ENCODE assay signal across 8 cellular contexts in the genomic region with DNA sequence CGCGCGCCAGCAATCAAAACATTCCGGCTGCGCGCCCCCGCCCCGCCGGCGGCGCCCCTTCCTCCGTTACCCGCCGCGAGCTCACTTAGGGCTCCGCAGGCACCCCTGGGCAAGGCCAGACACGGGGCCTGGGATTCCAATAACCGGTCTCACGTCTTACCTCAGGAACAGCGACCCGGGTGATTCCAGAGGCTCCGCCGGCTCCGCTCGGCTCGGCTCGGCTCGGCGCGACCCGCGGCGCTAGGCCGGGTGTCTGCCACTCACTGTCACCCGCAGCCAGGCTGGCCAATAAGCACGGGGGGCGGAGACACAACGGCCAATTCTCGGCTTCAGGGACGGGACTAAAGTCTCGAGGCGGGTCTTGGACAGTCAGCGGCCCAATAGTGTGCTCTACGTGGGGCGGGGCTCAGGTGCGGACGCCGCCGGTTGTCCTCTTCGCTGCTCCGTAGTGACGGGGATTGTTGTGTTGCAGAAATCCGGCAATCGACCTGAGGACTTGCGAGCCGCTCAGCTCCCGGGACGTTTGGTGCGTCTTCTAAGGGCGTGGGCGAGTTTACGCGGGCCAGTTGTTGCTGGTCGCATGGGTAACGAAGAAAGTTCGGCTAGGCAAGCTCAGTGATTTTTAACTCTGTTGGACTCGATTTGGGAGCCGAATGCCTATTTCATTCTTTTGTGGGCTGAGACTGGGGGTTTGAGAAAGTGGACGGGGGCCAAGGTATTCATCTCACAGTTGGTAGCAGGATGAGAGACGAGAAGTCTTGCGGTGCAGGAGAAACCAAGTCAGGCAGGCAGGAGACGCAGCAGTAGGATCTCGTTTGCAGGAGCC. TPM values are rescaled to one million over a fixed set of nuclear protein-coding genes. Genes with fewer than 3 reads are reported as not detected.
DNase-seq lines count a peak whose midpoint lies in the region; ATAC-seq and TF ChIP-seq lines count a peak whose summit lies in the region.

A gene with protein sequence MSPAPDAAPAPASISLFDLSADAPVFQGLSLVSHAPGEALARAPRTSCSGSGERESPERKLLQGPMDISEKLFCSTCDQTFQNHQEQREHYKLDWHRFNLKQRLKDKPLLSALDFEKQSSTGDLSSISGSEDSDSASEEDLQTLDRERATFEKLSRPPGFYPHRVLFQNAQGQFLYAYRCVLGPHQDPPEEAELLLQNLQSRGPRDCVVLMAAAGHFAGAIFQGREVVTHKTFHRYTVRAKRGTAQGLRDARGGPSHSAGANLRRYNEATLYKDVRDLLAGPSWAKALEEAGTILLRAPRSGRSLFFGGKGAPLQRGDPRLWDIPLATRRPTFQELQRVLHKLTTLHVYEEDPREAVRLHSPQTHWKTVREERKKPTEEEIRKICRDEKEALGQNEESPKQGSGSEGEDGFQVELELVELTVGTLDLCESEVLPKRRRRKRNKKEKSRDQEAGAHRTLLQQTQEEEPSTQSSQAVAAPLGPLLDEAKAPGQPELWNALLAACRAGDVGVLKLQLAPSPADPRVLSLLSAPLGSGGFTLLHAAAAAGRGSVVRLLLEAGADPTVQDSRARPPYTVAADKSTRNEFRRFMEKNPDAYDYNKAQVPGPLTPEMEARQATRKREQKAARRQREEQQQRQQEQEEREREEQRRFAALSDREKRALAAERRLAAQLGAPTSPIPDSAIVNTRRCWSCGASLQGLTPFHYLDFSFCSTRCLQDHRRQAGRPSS (plus strand): TSS at position 432 of the 826 bp plus-strand sequence. CDS start 452 bp downstream, outside the sequence.
A gene with protein sequence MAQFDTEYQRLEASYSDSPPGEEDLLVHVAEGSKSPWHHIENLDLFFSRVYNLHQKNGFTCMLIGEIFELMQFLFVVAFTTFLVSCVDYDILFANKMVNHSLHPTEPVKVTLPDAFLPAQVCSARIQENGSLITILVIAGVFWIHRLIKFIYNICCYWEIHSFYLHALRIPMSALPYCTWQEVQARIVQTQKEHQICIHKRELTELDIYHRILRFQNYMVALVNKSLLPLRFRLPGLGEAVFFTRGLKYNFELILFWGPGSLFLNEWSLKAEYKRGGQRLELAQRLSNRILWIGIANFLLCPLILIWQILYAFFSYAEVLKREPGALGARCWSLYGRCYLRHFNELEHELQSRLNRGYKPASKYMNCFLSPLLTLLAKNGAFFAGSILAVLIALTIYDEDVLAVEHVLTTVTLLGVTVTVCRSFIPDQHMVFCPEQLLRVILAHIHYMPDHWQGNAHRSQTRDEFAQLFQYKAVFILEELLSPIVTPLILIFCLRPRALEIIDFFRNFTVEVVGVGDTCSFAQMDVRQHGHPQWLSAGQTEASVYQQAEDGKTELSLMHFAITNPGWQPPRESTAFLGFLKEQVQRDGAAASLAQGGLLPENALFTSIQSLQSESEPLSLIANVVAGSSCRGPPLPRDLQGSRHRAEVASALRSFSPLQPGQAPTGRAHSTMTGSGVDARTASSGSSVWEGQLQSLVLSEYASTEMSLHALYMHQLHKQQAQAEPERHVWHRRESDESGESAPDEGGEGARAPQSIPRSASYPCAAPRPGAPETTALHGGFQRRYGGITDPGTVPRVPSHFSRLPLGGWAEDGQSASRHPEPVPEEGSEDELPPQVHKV (minus strand): TSS at position 262 of the 826 bp plus-strand sequence. CDS start 1,612 bp downstream, outside the sequence.

- H3K4me1 Mint-ChIP-seq in activated CD4-positive, alpha-beta memory T cell treated with anti-CD3 and anti-CD28 coated beads for 36 hours (ENCODE audit: low read depth): peaks cover 52% of the 10 kb centered on the region

- TF ChIP-seq RAD21 in liver (IDR thresholded peaks at IDR 0.05): peak; percentile 38 to 54

- no peaks in the 10 kb centered on the region for H3K9me3 ChIP-seq in liver (ENCODE audit: control insufficient read depth in 4 of 4, low read length in 3 of 4)

- H3K4me3 ChIP-seq in liver (ENCODE audit: low read depth in 1 of 3, low read length in 3 of 3): peak within 1 kb of the TSS; percentile 87 to 97 (median 89)

- no peaks in the 10 kb centered on the region for H3K27me3 ChIP-seq in liver (ENCODE audit: control insufficient read depth in 4 of 4, insufficient read depth in 4 of 4, low read length in 3 of 4)

- intact Hi-C loops in activated CD4-positive, alpha-beta memory T cell treated with anti-CD3 and anti-CD28 coated beads for 36 hours (cut with micrococcal nuclease): loop anchor here (1.0 kb wide), 8 partner anchors 10 to 159 kb away; a partner anchor contains a TSS

- H3K4me1 ChIP-seq in liver (ENCODE audit: control insufficient read depth in 4 of 4, insufficient read depth in 4 of 4, low read length in 3 of 4): peaks cover 7 to 22% (median 18%) of the 10 kb centered on the region in 4 donors

- no peaks in the 10 kb centered on the region for H3K9me3 Mint-ChIP-seq in activated CD4-positive, alpha-beta memory T cell treated with anti-CD3 and anti-CD28 coated beads for 36 hours

- peak within 1 kb of the TSS; percentile 95 for H3K4me3 Mint-ChIP-seq in activated CD4-positive, alpha-beta memory T cell treated with anti-CD3 and anti-CD28 coated beads for 36 hours

- H3K27ac Mint-ChIP-seq in activated CD4-positive, alpha-beta memory T cell treated with anti-CD3 and anti-CD28 coated beads for 36 hours: peak within 1 kb of the TSS; percentile 99

- no peak for TF ChIP-seq CTCF in liver (IDR thresholded peaks at IDR 0.05; ENCODE audit: low read depth, low read length, missing input control)

- CTCF ChIA-PET in activated CD4-positive, alpha-beta memory T cell treated with anti-CD3 and anti-CD28 coated beads for 36 hours (lab: Charles Lee): interaction anchor here (0.7 to 5.5 kb wide), 16 partner anchors 10 to 200 kb away, joined by 3 to 38 read pairs (median 6); a partner anchor contains a TSS

- no peaks in the 10 kb centered on the region for H3K27me3 Mint-ChIP-seq in activated CD4-positive, alpha-beta memory T cell treated with anti-CD3 and anti-CD28 coated beads for 36 hours

- WGBS in liver: under 1% methylated on average over 73 of the region's 73 CpGs

- H3K36me3 ChIP-seq in liver (ENCODE audit: control insufficient read depth in 4 of 4, insufficient read depth in 3 of 4, low read depth in 1 of 4, low read length in 3 of 4): peaks cover 1 to 41% (median 35%) of the 10 kb centered on the region in 4 donors

- peak; percentile 99 for DNase-seq in CD1c-positive myeloid dendritic cell (ENCODE audit: extremely low spot score)
- peak; percentile 98 for DNase-seq in NCI-H82 treated with DMSO at 0.1 percent for 48 hours (lab: John Stamatoyannopoulos, UW; ENCODE audit: unreplicated experiment)
- DNase-seq in activated CD4-positive, alpha-beta memory T cell treated with anti-CD3 and anti-CD28 coated beads for 36 hours: peak; percentile 99
- peak; percentile 96 to 100 for DNase-seq in dermis microvascular lymphatic vessel endothelial cell (ENCODE audit: low read depth in 2 of 2)
- peak; percentile 99 for DNase-seq in stimulated activated CD4-positive, alpha-beta T cell treated with anti-CD3 and anti-CD28 coated beads, Interleukin-4, amount 100 ng/mL, for 24 hours

- POLR2A ChIA-PET in activated CD4-positive, alpha-beta memory T cell treated with anti-CD3 and anti-CD28 coated beads for 36 hours (lab: Charles Lee): interaction anchor here (0.9 to 3.3 kb wide), 16 partner anchors 9 to 333 kb away, joined by 3 to 75 read pairs (median 12); a partner anchor contains a TSS

- H3K36me3 Mint-ChIP-seq in activated CD4-positive, alpha-beta memory T cell treated with anti-CD3 and anti-CD28 coated beads for 36 hours: peaks cover 56% of the 10 kb centered on the region

- ATAC-seq in GM19438 (IDR thresholded peaks at IDR 0.05; ENCODE audit: low read depth, unreplicated experiment): peak; percentile 96
- peak; percentile 79 for ATAC-seq in HG03575 (IDR thresholded peaks at IDR 0.05; ENCODE audit: extremely low read depth, insufficient number of reproducible peaks, low FRiP score, unreplicated experiment)

- peak within 1 kb of the TSS; percentile 90 to 97 for H3K27ac ChIP-seq in liver (ENCODE audit: low read depth in 1 of 2, low read length in 2 of 2)

- peak within 1 kb of the TSS; percentile 85 to 94 for H3K9ac ChIP-seq in liver (ENCODE audit: low read depth in 1 of 2, low read length in 2 of 2)

TF ChIP-seq in liver, 16 proteins besides CTCF, POLR2A, EP300 and RAD21 (continues in another document):
- TF ChIP-seq TAF1 (conservative IDR thresholded peaks at IDR 0.05) (peak; percentile 73), NR2F2 (IDR thresholded peaks at IDR 0.05) (no peak), JUND (IDR thresholded peaks at IDR 0.05) (peak in 1 of 2 donors; percentile 69), YY1 (IDR thresholded peaks at IDR 0.05) (peak; percentile 88), SP1 (IDR thresholded peaks at IDR 0.05) (peak; percentile 95), HNF4A (conservative IDR thresholded peaks at IDR 0.05) (peak; percentile 52 to 62), GABPA (IDR thresholded peaks at IDR 0.05 in 1 of 2, conservative IDR thresholded peaks at IDR 0.05 in 1 of 2) (peak in 1 of 2 donors; percentile 78), RXRA (IDR thresholded peaks at IDR 0.05) (peak; percentile 57 to 61), FOXA2 (IDR thresholded peaks at IDR 0.05) (no peak), FOXA1 (IDR thresholded peaks at IDR 0.05) (no peak)
- TF ChIP-seq, protein P1, sequence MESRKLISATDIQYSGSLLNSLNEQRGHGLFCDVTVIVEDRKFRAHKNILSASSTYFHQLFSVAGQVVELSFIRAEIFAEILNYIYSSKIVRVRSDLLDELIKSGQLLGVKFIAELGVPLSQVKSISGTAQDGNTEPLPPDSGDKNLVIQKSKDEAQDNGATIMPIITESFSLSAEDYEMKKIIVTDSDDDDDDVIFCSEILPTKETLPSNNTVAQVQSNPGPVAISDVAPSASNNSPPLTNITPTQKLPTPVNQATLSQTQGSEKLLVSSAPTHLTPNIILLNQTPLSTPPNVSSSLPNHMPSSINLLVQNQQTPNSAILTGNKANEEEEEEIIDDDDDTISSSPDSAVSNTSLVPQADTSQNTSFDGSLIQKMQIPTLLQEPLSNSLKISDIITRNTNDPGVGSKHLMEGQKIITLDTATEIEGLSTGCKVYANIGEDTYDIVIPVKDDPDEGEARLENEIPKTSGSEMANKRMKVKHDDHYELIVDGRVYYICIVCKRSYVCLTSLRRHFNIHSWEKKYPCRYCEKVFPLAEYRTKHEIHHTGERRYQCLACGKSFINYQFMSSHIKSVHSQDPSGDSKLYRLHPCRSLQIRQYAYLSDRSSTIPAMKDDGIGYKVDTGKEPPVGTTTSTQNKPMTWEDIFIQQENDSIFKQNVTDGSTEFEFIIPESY (IDR thresholded peaks at IDR 0.05): peak; percentile 98

RNA-seq across cellular contexts. Expression of the first gene that starts in this region (rescaled TPM):
- 10 to 100 TPM; 97.0 to 97.5 TPM for total RNA-seq in activated CD4-positive, alpha-beta memory T cell treated with anti-CD3 and anti-CD28 coated beads for 36 hours
- 15.8 and 19.2 TPM in 2 replicates for total RNA-seq in dermis microvascular lymphatic vessel endothelial cell
- 10 to 100 TPM; 15.5 to 30.6 TPM for total RNA-seq in liver
- 10 to 100 TPM in 1 of 2 donors, 1 to 10 TPM in 1; 9.0 to 25.5 TPM for polyA plus RNA-seq in liver

RNA-seq across cellular contexts. Expression of the second gene that starts in this region (rescaled TPM):
- total RNA-seq in activated CD4-positive, alpha-beta memory T cell treated with anti-CD3 and anti-CD28 coated beads for 36 hours: 10 to 100 TPM; 34.7 to 39.5 TPM
- total RNA-seq in dermis microvascular lymphatic vessel endothelial cell (34.5 and 60.4 TPM in 2 replicates), liver (10 to 100 TPM; 44.7 to 68.1 TPM)
- polyA plus RNA-seq in liver: 10 to 100 TPM; 24.3 to 31.1 TPM

Comparison
In these comparisons a context has a peak if more than half of its experiments do, and no peak if none do; other contexts are left out.
1. Peak in every context shown above with its lines: DNase-seq, ATAC-seq, H3K4me3 ChIP-seq and H3K27ac ChIP-seq.